Comparison of ENCODE assay signal across 27 cellular contexts in genomic region chr15:78432664-78433063, GRCh38.
"Had no signal": no experiment of that assay in that cellular context is flagged by ENCODE, and none has a peak within 500 bp of the region (broad histone marks: within the 10 kb centered on the region; RNA-seq: fewer than 3 reads in every experiment).

No MANE protein-coding gene starts in this region.

- H3K36me3 Mint-ChIP-seq: activated naive CD4-positive, alpha-beta T cell treated with anti-CD3 and anti-CD28 coated beads, Interleukin-2, amount 50 U/mL, for 24 hours; activated naive CD8-positive, alpha-beta T cell treated with anti-CD3 and anti-CD28 coated beads, Interleukin-2, amount 10 ng/mL, durations not matched to agents 7 days and 5 days; WTC11 had no signal

- H3K27ac ChIP-seq: ascending aorta, breast epithelium, SJCRH30, SK-N-MC had no signal

- ATAC-seq: activated CD4-positive, alpha-beta T cell treated with anti-CD3 and anti-CD28 coated beads for 36 hours; activated CD4-positive, CD25-positive, alpha-beta regulatory T cell treated with anti-CD3 and anti-CD28 coated beads, Interleukin-2, amount 50 U/mL, for 24 hours; activated CD8-positive, alpha-beta T cell treated with anti-CD3 and anti-CD28 coated beads, Interleukin-2, amount 10 ng/mL, durations not matched to agents 7 days and 5 days; Panc1; WTC11 had no signal

- DNase-seq: activated CD4-positive, alpha-beta T cell treated with anti-CD3 and anti-CD28 coated beads for 36 hours; activated CD4-positive, alpha-beta T cell treated with anti-CD3 and anti-CD28 coated beads, Interleukin-2, amount 10 ng/mL, durations not matched to agents 7 days and 5 days; activated CD4-positive, alpha-beta T cell treated with anti-CD3 and anti-CD28 coated beads, Interleukin-2, amount 50 U/mL, for 48 hours; activated CD8-positive, alpha-beta T cell treated with anti-CD3 and anti-CD28 coated beads, Interleukin-2, amount 10 ng/mL, durations not matched to agents 7 days and 5 days; activated gamma-delta T cell; activated naive CD4-positive, alpha-beta T cell treated with Interleukin-2 at 50 U/mL for 16 hours; activated naive CD8-positive, alpha-beta T cell treated with anti-CD3 and anti-CD28 coated beads, Interleukin-2, amount 10 ng/mL, durations not matched to agents 7 days and 5 days; activated T-cell treated with anti-CD3 and anti-CD28 coated beads, Interleukin-2, amount 50 U/mL, for 24 hours; amygdala; Karpas-422; NCI-H1092; NCI-H1436 treated with DMSO at 0.1 percent for 48 hours; NCI-H1694 treated with DMSO at 0.1 percent for 48 hours; NCI-H2029; NCI-H345; NCI-H524 treated with DMSO at 0.1 percent for 48 hours; NK-92 treated with Interleukin-12 subunit alpha and Interleukin-12 subunit beta, amount 100 ng/mL, for 24 hours; SHP77; SJCRH30 had no signal

- H3K4me3 Mint-ChIP-seq: activated CD4-positive, alpha-beta T cell treated with anti-CD3 and anti-CD28 coated beads for 36 hours; activated CD4-positive, alpha-beta T cell treated with anti-CD3 and anti-CD28 coated beads, Interleukin-2, amount 10 ng/mL, durations not matched to agents 7 days and 5 days; activated CD8-positive, alpha-beta T cell treated with anti-CD3 and anti-CD28 coated beads, Interleukin-2, amount 10 ng/mL, durations not matched to agents 7 days and 5 days; activated naive CD4-positive, alpha-beta T cell treated with anti-CD3 and anti-CD28 coated beads, Interleukin-2, amount 50 U/mL, for 24 hours; activated naive CD8-positive, alpha-beta T cell treated with anti-CD3 and anti-CD28 coated beads, Interleukin-2, amount 10 ng/mL, durations not matched to agents 7 days and 5 days; activated T-cell treated with anti-CD3 and anti-CD28 coated beads, Interleukin-2, amount 50 U/mL, for 24 hours; WTC11 had no signal

- H3K27ac Mint-ChIP-seq: activated CD4-positive, alpha-beta T cell treated with anti-CD3 and anti-CD28 coated beads for 36 hours; activated CD4-positive, alpha-beta T cell treated with anti-CD3 and anti-CD28 coated beads, Interleukin-2, amount 10 ng/mL, durations not matched to agents 7 days and 5 days; activated CD8-positive, alpha-beta T cell treated with anti-CD3 and anti-CD28 coated beads, Interleukin-2, amount 10 ng/mL, durations not matched to agents 7 days and 5 days; activated naive CD8-positive, alpha-beta T cell treated with anti-CD3 and anti-CD28 coated beads, Interleukin-2, amount 10 ng/mL, durations not matched to agents 7 days and 5 days; activated T-cell treated with anti-CD3 and anti-CD28 coated beads, Interleukin-2, amount 50 U/mL, for 24 hours; WTC11 had no signal

- H3K9me3 Mint-ChIP-seq: activated CD4-positive, alpha-beta T cell treated with anti-CD3 and anti-CD28 coated beads, Interleukin-2, amount 10 ng/mL, durations not matched to agents 7 days and 5 days; activated naive CD4-positive, alpha-beta T cell treated with anti-CD3 and anti-CD28 coated beads, Interleukin-2, amount 50 U/mL, for 24 hours; activated naive CD8-positive, alpha-beta T cell treated with anti-CD3 and anti-CD28 coated beads, Interleukin-2, amount 10 ng/mL, durations not matched to agents 7 days and 5 days; activated T-cell treated with anti-CD3 and anti-CD28 coated beads, Interleukin-2, amount 50 U/mL, for 24 hours; activated T-helper 2 cell treated with anti-CD3 and anti-CD28 coated beads, Interferon-gamma antibody, Interleukin-2, Interleukin-4, amounts not matched to agents 10 μg/mL and 5 μg/mL and 100 μg/mL, durations not matched to agents 14 hours and 24 hours and 36 hours had no signal
